ENCODE assay signal across 13 cellular contexts in the genomic region with DNA sequence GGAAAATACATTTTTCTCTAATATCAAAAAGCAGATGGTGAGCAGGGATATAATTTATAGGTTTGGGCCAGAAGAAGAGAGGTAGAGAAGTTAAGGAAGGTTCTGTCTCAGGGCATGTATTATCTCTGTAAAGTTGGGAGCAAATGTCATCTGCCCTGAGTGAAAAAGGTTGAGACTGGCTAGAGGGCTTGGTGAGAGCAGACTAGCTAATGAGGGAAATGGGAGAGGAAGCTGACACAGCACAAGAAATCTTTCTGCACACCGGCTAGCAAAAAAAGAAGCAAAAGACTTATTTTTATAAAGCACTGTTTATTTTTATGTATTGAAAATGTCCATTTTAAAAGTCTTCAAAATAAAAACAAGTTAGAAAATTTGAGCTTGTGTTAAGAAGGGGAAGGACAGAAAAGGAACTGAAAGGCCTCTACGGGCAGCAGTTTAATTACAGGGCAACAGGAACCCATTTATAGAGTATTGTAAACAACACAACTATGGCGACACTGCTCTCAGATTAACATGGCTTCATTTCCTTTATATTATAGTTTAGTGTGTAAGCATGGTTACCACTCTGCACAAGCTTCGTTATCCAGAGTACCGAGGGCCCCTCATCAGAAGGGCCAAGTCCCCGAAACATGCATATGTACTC. TPM values are rescaled to one million over a fixed set of nuclear protein-coding genes. Genes with fewer than 3 reads are reported as not detected.
DNase-seq lines count a peak whose midpoint lies in the region; ATAC-seq, FAIRE-seq and TF ChIP-seq lines count a peak whose summit lies in the region.
"Had no signal": no experiment of that assay in that cellular context is flagged by ENCODE, and none has a peak within 500 bp of the region (broad histone marks: within the 10 kb centered on the region; RNA-seq: fewer than 3 reads in every experiment).

No MANE protein-coding gene starts in this region.

- no peak for TF ChIP-seq RAD21 in GM12878 (IDR thresholded peaks at IDR 0.05; ENCODE audit: insufficient read depth, low read depth, low read length)

- H3K27me3 ChIP-seq in GM12878 (replicated peaks in 1 of 2; ENCODE audit: control insufficient read depth in 2 of 2, insufficient read depth in 2 of 2, low read length in 1 of 2), result no peaks in the 10 kb centered on the region
- H3K27me3 ChIP-seq: esophagus squamous epithelium had no signal

- WGBS in GM12878 (ENCODE audit: insufficient coverage, insufficient replicate concordance, low lambda C conversion rate, missing lambda C conversion rate), result 11% methylated on average over 6 of the region's 6 CpGs

- no peak for TF ChIP-seq CTCF in GM12878 (IDR thresholded peaks at IDR 0.05 in 2 of 3, conservative IDR thresholded peaks at IDR 0.05 in 1 of 3; ENCODE audit: control insufficient read depth in 2 of 3, extremely low read depth in 1 of 3, insufficient read depth in 1 of 3, low read depth in 3 of 3, low read length in 3 of 3)

- SMC1A ChIA-PET in GM12878 (lab: Charles Lee; ENCODE audit: uncharacterized antibody, unreplicated experiment), result interaction anchor here (0.8 to 2.0 kb wide), 10 partner anchors 9 to 87 kb away, joined by 3 to 11 read pairs (median 4); no protein-coding TSS in a partner anchor

- no peak overlapping the region for H3K4me3 ChIP-seq in GM12878
- H3K4me3 ChIP-seq: esophagus squamous epithelium had no signal

- TF ChIP-seq EP300 in GM12878 (IDR thresholded peaks at IDR 0.05; ENCODE audit: borderline replicate concordance in 1 of 2, control insufficient read depth in 1 of 2, low read depth in 2 of 2, low read length in 2 of 2), result no peak

- no peaks in the 10 kb centered on the region for H3K36me3 ChIP-seq in GM12878 (ENCODE audit: control insufficient read depth in 2 of 2, insufficient read depth in 2 of 2, low read length in 1 of 2)

- no peak overlapping the region for H2AFZ ChIP-seq in GM12878 (ENCODE audit: control insufficient read depth, low read depth, low read length)

- no peaks in the 10 kb centered on the region for H4K20me1 ChIP-seq in GM12878 (ENCODE audit: control insufficient read depth, insufficient read depth)

- H3K4me1 ChIP-seq in GM12878 (ENCODE audit: control insufficient read depth, insufficient read depth, low read length), result peaks cover 8% of the 10 kb centered on the region; the same call in 1 of the 2 replicates
- H3K4me1 ChIP-seq: esophagus squamous epithelium had no signal

- peak; percentile 79 for ATAC-seq in GM18511 (IDR thresholded peaks at IDR 0.05; ENCODE audit: unreplicated experiment)
- ATAC-seq in GM21447 (IDR thresholded peaks at IDR 0.05; ENCODE audit: unreplicated experiment), result peak; percentile 62
- ATAC-seq in HG03432 (IDR thresholded peaks at IDR 0.05; ENCODE audit: unreplicated experiment), result peak; percentile 79
- ATAC-seq in GM12878, result peak; percentile 88

- intact Hi-C loops in GM12878 (cut with micrococcal nuclease; ENCODE audit: unreplicated experiment), result no loop called here

- in situ Hi-C loops in GM12878 (cut with MboI), result no loop called here

- H3K79me2 ChIP-seq in GM12878 (ENCODE audit: control insufficient read depth, insufficient read depth, low read length), result no peaks in the 10 kb centered on the region

- CTCF ChIA-PET in GM12878 (lab: Yijun Ruan, JAX), result interaction anchor here (0.9 to 2.1 kb wide), 7 partner anchors 21 to 88 kb away, joined by 3 to 8 read pairs (median 4); no protein-coding TSS in a partner anchor

- no peak overlapping the region for H3K9ac ChIP-seq in GM12878 (ENCODE audit: control insufficient read depth, insufficient read depth, low read length)

- 0 out of 2 replicates have a peak overlapping the region, but pooled peaks have one; percentile 22 for H3K4me2 ChIP-seq in GM12878 (ENCODE audit: control insufficient read depth, insufficient read depth)

- peaks cover 3% of the 10 kb centered on the region; the same call in 2 of the 3 replicates for H3K9me3 ChIP-seq in GM12878 (replicated peaks; ENCODE audit: control insufficient read depth, insufficient read depth, low read length)

- no peak for TF ChIP-seq POLR2A in GM12878 (IDR thresholded peaks at IDR 0.05; ENCODE audit: low read depth, low read length)

- RAD21 ChIA-PET in GM12878 (lab: Charles Lee; ENCODE audit: unreplicated experiment), result interaction anchor here (0.8 to 1.0 kb wide), 4 partner anchors 29 to 48 kb away, joined by 3 to 5 read pairs (median 3); no protein-coding TSS in a partner anchor

- DNase-seq in GM12878 (ENCODE audit: low read depth, low spot score) (no peak), cerebellar nuclear complex (lab: John Stamatoyannopoulos, UW) (no peak), kidney glomerular epithelial cell (lab: John Stamatoyannopoulos, UW) (no peak), NCI-H510A (lab: John Stamatoyannopoulos, UW) (no peak)
- DNase-seq: activated CD8-positive, alpha-beta memory T cell treated with anti-CD3 and anti-CD28 coated beads, Interleukin-2, amount 50 U/mL, for 48 hours; DMS53; esophagus squamous epithelium; NCI-H526 treated with DMSO at 0.1 percent for 48 hours had no signal

- no peak for FAIRE-seq in GM12878 (lab: Jason Lieb, UNC)
- FAIRE-seq: bronchial epithelial cell, islet of Langerhans had no signal

- BruUV-seq in GM12878 (replicated peaks; lab: Mats Ljungman, UMichigan), result no TSS peak

- peak overlapping the region; percentile 67 for H3K27ac ChIP-seq in GM12878 (ENCODE audit: control insufficient read depth, insufficient read depth)
- H3K27ac ChIP-seq: esophagus squamous epithelium had no signal

- POLR2A ChIA-PET in GM12878 (lab: Charles Lee), result interaction anchor here (1.2 kb wide), 1 partner anchor 167 kb away, joined by 3 read pairs; no protein-coding TSS in a partner anchor

TF ChIP-seq in GM12878, 131 proteins besides CTCF, POLR2A, EP300 and RAD21:
- TF ChIP-seq BCL3 (IDR thresholded peaks at IDR 0.05; ENCODE audit: borderline replicate concordance, insufficient read depth, low read depth, low read length, poor library complexity, severe bottlenecking) (no peak), MTA2 (IDR thresholded peaks at IDR 0.05; ENCODE audit: low read depth) (peak; percentile 13; the same call in 1 of the 2 replicates), SPI1 (IDR thresholded peaks at IDR 0.05; ENCODE audit: borderline replicate concordance, insufficient read depth, low read depth, low read length) (peak; percentile 59; the same call in 1 of the 2 replicates)
TF ChIP-seq in GM12878: peak in this region for 2.

RNA-seq across cellular contexts. Expression of gene CD40LG, which starts 17.4 kb away (rescaled TPM):
- total RNA-seq in GM12878 (2013; cell fraction: nucleolus; rRNA removed), result not detected in 2 replicates
- not detected in 2 replicates for total RNA-seq in GM12878 (2014; rRNA removed)
- total RNA-seq in GM12878 (2014; rRNA removed; fragmentation: Illumina TruSeq; extraction: Trizol), result not detected in 2 replicates
- 0.11 and 0.21 TPM in 2 replicates for total RNA-seq in GM12878 (2021)
- not detected for polyA plus RNA-seq in GM12878 (2011; ENCODE audit: low read depth)
- polyA plus RNA-seq in GM12878 (2011; rRNA removed), result not detected in 2 replicates
- not detected in 2 replicates for polyA plus RNA-seq in GM12878 (2011; cell fraction: cytosol; rRNA removed)
- not detected in 2 replicates for polyA plus RNA-seq in GM12878 (2011; cell fraction: nucleus; rRNA removed)
- not detected in 2 replicates for polyA plus RNA-seq in GM12878 (2012)
- polyA plus RNA-seq in GM12878 (2014; fragmentation: Illumina TruSeq; extraction: Trizol), result 0.04 and 0.21 TPM in 2 replicates
- not detected for polyA plus RNA-seq in GM12878 (2014; fragmentation: Nextera tagmentation; extraction: Ambion mirVana)
- polyA plus RNA-seq in GM12878 (2014; rRNA removed), result 0.05 TPM in 1 of 2 replicates, not detected in the other
- polyA plus RNA-seq in GM12878 (2016; fragmentation: Nextera tagmentation; extraction: Ambion mirVana), result under 1 TPM in 1 of 2 experiments, not detected in 1; 0.18 TPM
- 0.10 TPM in 1 of 2 replicates, not detected in the other for polyA minus RNA-seq in GM12878 (2011; rRNA and poly(A)+ RNA removed)
- polyA minus RNA-seq in GM12878 (2011; cell fraction: cytosol; rRNA and poly(A)+ RNA removed), result not detected in 2 replicates
- not detected in 2 replicates for polyA minus RNA-seq in GM12878 (2011; cell fraction: nucleus; rRNA and poly(A)+ RNA removed)
- total RNA-seq: bronchial epithelial cell had no signal
